Comparison of ENCODE assay signal across 8 cellular contexts in the genomic region with DNA sequence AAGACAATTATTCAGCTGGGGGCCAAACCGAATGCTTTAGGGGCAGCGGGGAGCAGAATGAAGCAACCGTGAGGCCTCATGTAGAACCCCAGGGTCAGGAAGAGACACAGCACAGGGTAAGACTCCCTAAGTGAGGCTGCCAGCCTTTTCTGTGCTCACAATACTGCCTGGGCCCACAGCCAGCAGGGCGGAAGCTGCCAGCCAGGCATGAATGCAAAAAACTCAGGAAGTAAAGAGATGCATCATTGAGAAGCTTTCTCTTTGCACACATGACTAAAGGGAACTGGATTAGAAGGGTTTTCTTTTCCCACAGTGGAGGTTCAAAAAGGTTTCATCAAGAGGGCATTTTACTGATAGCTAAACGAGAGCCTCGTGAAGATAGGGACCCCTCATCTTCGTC. TPM values are rescaled to one million over a fixed set of nuclear protein-coding genes. Genes with fewer than 3 reads are reported as not detected.
DNase-seq lines count a peak whose midpoint lies in the region; ATAC-seq lines count a peak whose summit lies in the region.

No MANE protein-coding gene starts in this region.

- no peaks in the 10 kb centered on the region for H3K9me2 ChIP-seq in GM23248 (ENCODE audit: insufficient read depth)

- no peaks in the 10 kb centered on the region for H3K36me3 Mint-ChIP-seq in activated CD4-positive, alpha-beta T cell treated with anti-CD3 and anti-CD28 coated beads, Interleukin-2, amount 10 ng/mL, durations not matched to agents 24 days and 14 days (ENCODE audit: low read depth)

- WGBS in GM23248 (ENCODE audit: low coverage in 1 of 2, low lambda C conversion rate in 2 of 2, missing lambda C conversion rate in 2 of 2), 2 experiments = 54 to 58% methylated on average over 7 of the region's 7 CpGs

- H3F3A ChIP-seq in GM23248 (ENCODE audit: insufficient read depth) = peaks cover 12% of the 10 kb centered on the region

- 0 out of 2 replicates have a peak, but pooled peaks cover 10% of the 10 kb centered on the region for H3K79me2 ChIP-seq in GM23248 (ENCODE audit: insufficient read depth)

- no peaks in the 10 kb centered on the region for H3K36me3 ChIP-seq in GM23248 (ENCODE audit: low read depth)

- in situ Hi-C loops in GM23248 (cut with MboI) = no loop called here
- in situ Hi-C loops in SK-MEL-5 (cut with HindIII; ENCODE audit: low pct_unique_long_range_greater_than_20kb, low sequenced_read_pairs) = no loop called here

- H3K27ac ChIP-seq in GM23248 = peak overlapping the region; percentile 91

- no peak for ATAC-seq in GM19035 (IDR thresholded peaks at IDR 0.05; ENCODE audit: unreplicated experiment)

- no peak overlapping the region for H3K4me3 ChIP-seq in GM23248

- peaks cover 4% of the 10 kb centered on the region for H3K4me1 Mint-ChIP-seq in activated CD4-positive, alpha-beta T cell treated with anti-CD3 and anti-CD28 coated beads, Interleukin-2, amount 10 ng/mL, durations not matched to agents 24 days and 14 days

- no peaks in the 10 kb centered on the region for H3K9me3 Mint-ChIP-seq in activated CD4-positive, alpha-beta T cell treated with anti-CD3 and anti-CD28 coated beads, Interleukin-2, amount 10 ng/mL, durations not matched to agents 24 days and 14 days

- H2AFZ ChIP-seq in GM23248 = peak overlapping the region; percentile 60

- H3K4me2 ChIP-seq in GM23248 (ENCODE audit: unreplicated experiment) = peak overlapping the region; percentile 53

- no peaks in the 10 kb centered on the region for H4K20me1 ChIP-seq in GM23248 (ENCODE audit: insufficient read depth)

- peak overlapping the region; percentile 62 for H3K9ac ChIP-seq in GM23248

- H3K27ac Mint-ChIP-seq in activated CD4-positive, alpha-beta T cell treated with anti-CD3 and anti-CD28 coated beads, Interleukin-2, amount 10 ng/mL, durations not matched to agents 24 days and 14 days = no peak overlapping the region

- no peak overlapping the region for H3K4me3 Mint-ChIP-seq in activated CD4-positive, alpha-beta T cell treated with anti-CD3 and anti-CD28 coated beads, Interleukin-2, amount 10 ng/mL, durations not matched to agents 24 days and 14 days

- intact Hi-C loops in activated CD4-positive, alpha-beta T cell treated with anti-CD3 and anti-CD28 coated beads, Interleukin-2, amount 10 ng/mL, durations not matched to agents 24 days and 14 days (cut with micrococcal nuclease) = no loop called here

- DNase-seq in GM23248 (peak; percentile 90), SK-MEL-5 (ENCODE audit: low read depth, low spot score) (peak; percentile 85), foreskin melanocyte (peak; percentile 86), renal cortical epithelial cell (ENCODE audit: low read depth) (peak; percentile 88), SKM-1 treated with dmso at 0.1 percent for 144 hours (lab: John Stamatoyannopoulos, UW; ENCODE audit: unreplicated experiment) (no peak)
- DNase-seq in stimulated activated CD4-positive, alpha-beta T cell treated with anti-CD3 and anti-CD28 coated beads, Interleukin-2, amount 100 ng/mL, for 24 hours = no peak
- no peak for DNase-seq in activated CD4-positive, alpha-beta T cell treated with anti-CD3 and anti-CD28 coated beads, Interleukin-2, amount 10 ng/mL, durations not matched to agents 24 days and 14 days

- no peaks in the 10 kb centered on the region for H3K9me3 ChIP-seq in GM23248 (ENCODE audit: low read depth)

- no peaks in the 10 kb centered on the region for H3K27me3 ChIP-seq in GM23248 (replicated peaks; ENCODE audit: insufficient read depth)

- peaks cover 25% of the 10 kb centered on the region for H3K4me1 ChIP-seq in GM23248 (ENCODE audit: insufficient read depth)

- H3K27me3 Mint-ChIP-seq in activated CD4-positive, alpha-beta T cell treated with anti-CD3 and anti-CD28 coated beads, Interleukin-2, amount 10 ng/mL, durations not matched to agents 24 days and 14 days = peaks cover 16% of the 10 kb centered on the region

RNA-seq across cellular contexts. Expression of gene CA12, which starts 33.3 kb away (rescaled TPM):
- 41.1 and 41.8 TPM in 2 replicates for total RNA-seq in GM23248 (2014; rRNA removed; shearing (Covaris generic))
- polyA plus RNA-seq in GM23248 (2016; fragmentation: Nextera tagmentation; extraction: Ambion mirVana) = 40.9 and 42.1 TPM in 2 replicates
- 17.4 and 19.2 TPM in 2 replicates for total RNA-seq in SK-MEL-5 (2014; rRNA removed; shearing (Covaris generic))
- polyA plus RNA-seq in SK-MEL-5 (2015; cell fraction: cytosol; rRNA removed) = 31.7 and 44.3 TPM in 2 replicates
- polyA plus RNA-seq in SK-MEL-5 (2015; cell fraction: nucleus; rRNA removed) = 7.9 and 11.0 TPM in 2 replicates
- 19.6 and 26.4 TPM in 2 replicates for total RNA-seq in renal cortical epithelial cell
- 0.43 and 0.63 TPM in 2 replicates for total RNA-seq in activated CD4-positive, alpha-beta T cell treated with anti-CD3 and anti-CD28 coated beads, Interleukin-2, amount 10 ng/mL, durations not matched to agents 24 days and 14 days

Comparison
In these comparisons a context has a peak if more than half of its experiments do, and no peak if none do; other contexts are left out.
1. DNase-seq: peak in GM23248 (single experiment), SK-MEL-5 (single experiment), foreskin melanocyte (single experiment) and renal cortical epithelial cell (single experiment); none in stimulated activated CD4-positive, alpha-beta T cell treated with anti-CD3 and anti-CD28 coated beads, Interleukin-2, amount 100 ng/mL, for 24 hours (0 of 2), activated CD4-positive, alpha-beta T cell treated with anti-CD3 and anti-CD28 coated beads, Interleukin-2, amount 10 ng/mL, durations not matched to agents 24 days and 14 days (single experiment) and SKM-1 treated with dmso at 0.1 percent for 144 hours (single experiment).
2. RNA of gene CA12, which starts 33.3 kb away (total RNA-seq): 41.1 to 41.8 TPM in GM23248, 19.6 to 26.4 TPM in renal cortical epithelial cell and 17.4 to 19.2 TPM in SK-MEL-5; 0.43 to 0.63 TPM in activated CD4-positive, alpha-beta T cell treated with anti-CD3 and anti-CD28 coated beads, Interleukin-2, amount 10 ng/mL, durations not matched to agents 24 days and 14 days; every median in the first group is over 10 times any median in the second.